ENCODE assay signal across 14 cellular contexts in genomic region chr1:86487131-86487804, GRCh38. TPM values are rescaled to one million over a fixed set of nuclear protein-coding genes. Genes with fewer than 3 reads are reported as not detected.
DNase-seq lines count a peak whose midpoint lies in the region; ATAC-seq and TF ChIP-seq lines count a peak whose summit lies in the region.
"Had no signal": no experiment of that assay in that cellular context is flagged by ENCODE, and none has a peak within 500 bp of the region (broad histone marks: within the 10 kb centered on the region; RNA-seq: fewer than 3 reads in every experiment).

No MANE protein-coding gene starts in this region.

- peak in 1 of 2 donors; percentile 71 for TF ChIP-seq EP300 in tibial nerve (IDR thresholded peaks at IDR 0.05)

- intact Hi-C loops in breast epithelium (cut with DNase I; ENCODE audit: low total_unique reads) = no loop called here

- H3K4me3 ChIP-seq in breast epithelium = no peak overlapping the region
- no peak overlapping the region for H3K4me3 ChIP-seq in tibial nerve

- WGBS in tibial nerve, 2 donors = 48 to 60% methylated on average over 4 of the region's 4 CpGs

- H3K9me3 ChIP-seq in breast epithelium (no peaks in the 10 kb centered on the region), tibial nerve (no peaks in the 10 kb centered on the region)

- TF ChIP-seq POLR2A in breast epithelium (IDR thresholded peaks at IDR 0.05) (no peak), tibial nerve (IDR thresholded peaks at IDR 0.05) (no peak)

- H3K27ac ChIP-seq in breast epithelium (peak overlapping the region; percentile 54 to 83), tibial nerve (peak overlapping the region in 2 of 4 donors; percentile 52 to 55)
- H3K27ac ChIP-seq: epithelial cell of prostate had no signal

- DNase-seq in HS-5 (ENCODE audit: low read depth) (peak; percentile 96), breast epithelium (ENCODE audit: low spot score in 2 of 2) (no peak), islet precursor cell (peak; percentile 65), tibial nerve (ENCODE audit: low spot score in 2 of 2) (peak; percentile 59 to 82), DMS114 treated with DMSO at 0.1 percent for 48 hours (lab: John Stamatoyannopoulos, UW; ENCODE audit: unreplicated experiment) (no peak)
- DNase-seq: activated CD4-positive, alpha-beta memory T cell treated with anti-CD3 and anti-CD28 coated beads for 36 hours; activated naive CD8-positive, alpha-beta T cell treated with anti-CD3 and anti-CD28 coated beads, Interleukin-2, amount 50 U/mL, for 24 hours; DND-41; mesendoderm; NCI-H524 treated with DMSO at 0.1 percent for 48 hours; stimulated activated naive B cell treated with anti-CD40 and anti-IgM and Interleukin-4, amounts not matched to agents 10 μg/mL and 1 μg/mL and 100 μg/mL, for 72 hours had no signal

- TF ChIP-seq CTCF in breast epithelium (IDR thresholded peaks at IDR 0.05) = no peak
- no peak for TF ChIP-seq CTCF in tibial nerve (IDR thresholded peaks at IDR 0.05)

- ATAC-seq in HG03457 (IDR thresholded peaks at IDR 0.05; ENCODE audit: unreplicated experiment) (no peak), HG03139 (IDR thresholded peaks at IDR 0.05; ENCODE audit: unreplicated experiment) (no peak)
- ATAC-seq: activated naive CD8-positive, alpha-beta T cell treated with anti-CD3 and anti-CD28 coated beads, Interleukin-2, amount 50 U/mL, for 24 hours; stimulated activated naive B cell treated with anti-CD40 and anti-IgM and Interleukin-4, amounts not matched to agents 10 μg/mL and 1 μg/mL and 100 μg/mL, for 72 hours had no signal

- H3K36me3 ChIP-seq in breast epithelium (no peaks in the 10 kb centered on the region), tibial nerve (no peaks in the 10 kb centered on the region)

- H3K4me1 ChIP-seq in breast epithelium (no peaks in the 10 kb centered on the region), tibial nerve (peaks cover 0 to 3% (median 0%) of the 10 kb centered on the region in 4 donors)

- H3K27me3 ChIP-seq in breast epithelium = no peaks in the 10 kb centered on the region
- no peaks in the 10 kb centered on the region for H3K27me3 ChIP-seq in tibial nerve

RNA-seq across cellular contexts. Expression of gene CLCA1, which starts 18.5 kb away (rescaled TPM):
- total RNA-seq in breast epithelium = under 1 TPM in 1 of 3 donors, not detected in 2; under 0.01 TPM
- total RNA-seq in tibial nerve = not detected
- total RNA-seq: activated CD4-positive, alpha-beta memory T cell treated with anti-CD3 and anti-CD28 coated beads for 36 hours had no signal

RNA-seq across cellular contexts. Expression of gene CLCA4, which starts 59.6 kb away (rescaled TPM):
- total RNA-seq in breast epithelium = 10 to 100 TPM in 1 of 3 donors, 1 to 10 TPM in 1, under 1 TPM in 1; 0.16 to 15.1 (median 2.6) TPM
- not detected for total RNA-seq in tibial nerve
- total RNA-seq: activated CD4-positive, alpha-beta memory T cell treated with anti-CD3 and anti-CD28 coated beads for 36 hours had no signal

Comparison
In these comparisons a context has a peak if more than half of its experiments do, and no peak if none do; other contexts are left out.
1. DNase-seq: peak in HS-5 (single experiment), islet precursor cell (single experiment) and tibial nerve (2 of 2); none in breast epithelium (0 of 2) and DMS114 treated with DMSO at 0.1 percent for 48 hours (single experiment).